Comparison of ENCODE assay signal across 1 cellular context in genomic region chr19:10419200-10419645, GRCh38.
TF ChIP-seq lines count a peak whose summit lies in the region.

No MANE protein-coding gene starts in this region.

TF ChIP-seq in HCT116, 20 proteins besides CTCF, POLR2A, EP300 and RAD21 (continued from another document):
- TF ChIP-seq ZBTB33 (IDR thresholded peaks at IDR 0.05; ENCODE audit: extremely low read depth, insufficient replicate concordance, low read length), result no peak
- TF ChIP-seq FOSL1 (IDR thresholded peaks at IDR 0.05; ENCODE audit: low read depth), result no peak
- no peak for TF ChIP-seq EGR1 (IDR thresholded peaks at IDR 0.05; ENCODE audit: low read depth)
